In genomic region chr10:31318854-31319601, GRCh38 we compare ENCODE assay signal across 8 cellular contexts. TPM values are rescaled to one million over a fixed set of nuclear protein-coding genes. Genes with fewer than 3 reads are reported as not detected.
DNase-seq lines count a peak whose midpoint lies in the region; ATAC-seq and TF ChIP-seq lines count a peak whose summit lies in the region.

ZEB1 (plus strand) TSS chr10:31319216; CDS start chr10:31319235, 19 bp downstream.

- peak; percentile 74 for DNase-seq in AG09309 (ENCODE audit: low read depth)
- peak; percentile 93 for DNase-seq in NCI-H345 (lab: John Stamatoyannopoulos, UW)
- peak; percentile 95 for DNase-seq in activated CD4-positive, alpha-beta T cell treated with anti-CD3 and anti-CD28 coated beads for 36 hours
- DNase-seq in choroid plexus epithelial cell (ENCODE audit: low read depth): peak; percentile 95
- peak; percentile 90 for DNase-seq in stimulated activated CD4-positive, alpha-beta T cell treated with anti-CD3 and anti-CD28 coated beads, Interleukin-1b, Interleukin-23, amount 100 ng/mL, for 48 hours

- H3K4me3 Mint-ChIP-seq in activated CD4-positive, alpha-beta T cell treated with anti-CD3 and anti-CD28 coated beads for 36 hours: peak within 1 kb of the TSS; percentile 93

- H3K27me3 ChIP-seq in layer of hippocampus (ENCODE audit: control insufficient read depth, insufficient read depth, low read length): no peaks in the 10 kb centered on the region

- H3K4me1 Mint-ChIP-seq in activated CD4-positive, alpha-beta T cell treated with anti-CD3 and anti-CD28 coated beads for 36 hours: peaks cover 39% of the 10 kb centered on the region

- H3K36me3 Mint-ChIP-seq in activated CD4-positive, alpha-beta T cell treated with anti-CD3 and anti-CD28 coated beads for 36 hours (ENCODE audit: low read depth): peaks cover 8% of the 10 kb centered on the region

- H3K9me3 Mint-ChIP-seq in activated CD4-positive, alpha-beta T cell treated with anti-CD3 and anti-CD28 coated beads for 36 hours (ENCODE audit: low read depth): no peaks in the 10 kb centered on the region

- peak within 1 kb of the TSS; percentile 95 for H3K4me3 ChIP-seq in AG09309 (ENCODE audit: control insufficient read depth, low read depth, low read length)
- peak within 1 kb of the TSS; percentile 87 for H3K4me3 ChIP-seq in choroid plexus epithelial cell (ENCODE audit: low read depth, low read length)

- POLR2A ChIA-PET in activated CD4-positive, alpha-beta T cell treated with anti-CD3 and anti-CD28 coated beads for 36 hours (lab: Charles Lee): interaction anchor here (1.5 kb wide), 1 partner anchor 287 kb away, joined by 4 read pairs; the partner anchor contains the start of gene ZNF438

- H3K27me3 Mint-ChIP-seq in activated CD4-positive, alpha-beta T cell treated with anti-CD3 and anti-CD28 coated beads for 36 hours: no peaks in the 10 kb centered on the region

- CTCF ChIA-PET in activated CD4-positive, alpha-beta T cell treated with anti-CD3 and anti-CD28 coated beads for 36 hours (lab: Charles Lee): no interaction called here

- ATAC-seq in GM18907 (IDR thresholded peaks at IDR 0.05; ENCODE audit: unreplicated experiment) (peak; percentile 35), HG03175 (IDR thresholded peaks at IDR 0.05; ENCODE audit: unreplicated experiment) (peak; percentile 38)
- peak; percentile 55 for ATAC-seq in activated CD4-positive, alpha-beta T cell treated with anti-CD3 and anti-CD28 coated beads for 36 hours

- H3K27ac Mint-ChIP-seq in activated CD4-positive, alpha-beta T cell treated with anti-CD3 and anti-CD28 coated beads for 36 hours: peak within 1 kb of the TSS; percentile 99

- intact Hi-C loops in activated CD4-positive, alpha-beta T cell treated with anti-CD3 and anti-CD28 coated beads for 36 hours (cut with DNase I, micrococcal nuclease): loop anchor here (1.0 to 10.0 kb wide), 18 partner anchors 24 to 1128 kb away; partner anchors contain the start of gene CCDC7 (in 1 of the 2)

- H3K27ac ChIP-seq in layer of hippocampus (ENCODE audit: low read depth, low read length): peak within 1 kb of the TSS; percentile 80

- TF ChIP-seq CTCF in AG09309 (IDR thresholded peaks at IDR 0.05; ENCODE audit: control insufficient read depth, insufficient read depth, low read depth, low read length, missing control alignments) (peak; percentile 45), choroid plexus epithelial cell (conservative IDR thresholded peaks at IDR 0.05; ENCODE audit: low read depth, low read length) (peak; percentile 58)

RNA-seq across cellular contexts. Expression of gene ZEB1, which starts in this region (rescaled TPM):
- total RNA-seq in activated CD4-positive, alpha-beta T cell treated with anti-CD3 and anti-CD28 coated beads for 36 hours: 10 to 100 TPM; 32.0 to 49.0 TPM

Comparison
In these comparisons a context has a peak if more than half of its experiments do, and no peak if none do; other contexts are left out.
1. Peak in every context shown above with its lines: DNase-seq, ATAC-seq, H3K4me3 ChIP-seq and H3K27ac ChIP-seq.